Comparison of ENCODE assay signal across 8 cellular contexts in genomic region chr4:109406337-109406931, GRCh38. TPM values are rescaled to one million over a fixed set of nuclear protein-coding genes. Genes with fewer than 3 reads are reported as not detected.
DNase-seq lines count a peak whose midpoint lies in the region; ATAC-seq and TF ChIP-seq lines count a peak whose summit lies in the region.

No MANE protein-coding gene starts in this region.

- no peak overlapping the region for H3K27ac Mint-ChIP-seq in CD4-positive, alpha-beta memory T cell
- no peak overlapping the region for H3K27ac Mint-ChIP-seq in activated naive CD8-positive, alpha-beta T cell treated with anti-CD3 and anti-CD28 coated beads, Interleukin-2, amount 50 U/mL, for 24 hours
- H3K27ac Mint-ChIP-seq in T-helper 2 cell treated with Interferon-gamma antibody and Interleukin-4, amounts not matched to agents 5 μg/mL and 100 μg/mL, for 36 hours = no peak overlapping the region

- H3K36me3 ChIP-seq in CD4-positive, alpha-beta memory T cell (ENCODE audit: insufficient read depth, low read length) = no peaks in the 10 kb centered on the region
- no peaks in the 10 kb centered on the region for H3K36me3 ChIP-seq in right atrium auricular region

- no peak overlapping the region for H3K4me3 Mint-ChIP-seq in CD4-positive, alpha-beta memory T cell
- H3K4me3 Mint-ChIP-seq in activated naive CD8-positive, alpha-beta T cell treated with anti-CD3 and anti-CD28 coated beads, Interleukin-2, amount 50 U/mL, for 24 hours = no peak overlapping the region
- H3K4me3 Mint-ChIP-seq in T-helper 2 cell treated with Interferon-gamma antibody and Interleukin-4, amounts not matched to agents 5 μg/mL and 100 μg/mL, for 36 hours = no peak overlapping the region

- no peaks in the 10 kb centered on the region for H3K9me3 Mint-ChIP-seq in CD4-positive, alpha-beta memory T cell
- H3K9me3 Mint-ChIP-seq in activated naive CD8-positive, alpha-beta T cell treated with anti-CD3 and anti-CD28 coated beads, Interleukin-2, amount 50 U/mL, for 24 hours = no peaks in the 10 kb centered on the region
- H3K9me3 Mint-ChIP-seq in T-helper 2 cell treated with Interferon-gamma antibody and Interleukin-4, amounts not matched to agents 5 μg/mL and 100 μg/mL, for 36 hours = no peaks in the 10 kb centered on the region

- DNase-seq in CD4-positive, alpha-beta memory T cell = peak; percentile 35 to 51 (median 43)
- peak; percentile 10 for DNase-seq in NCI-H1694 (lab: John Stamatoyannopoulos, UW)
- DNase-seq in activated naive CD8-positive, alpha-beta T cell treated with anti-CD3 and anti-CD28 coated beads, Interleukin-2, amount 50 U/mL, for 24 hours = peak; percentile 24
- DNase-seq in right atrium auricular region (ENCODE audit: low spot score) = no peak
- DNase-seq in smooth muscle cell of the brain vasculature (ENCODE audit: low read depth, low spot score) = peak; percentile 33
- no peak for DNase-seq in T-helper 2 cell treated with Interferon-gamma antibody and Interleukin-4, amounts not matched to agents 5 μg/mL and 100 μg/mL, for 36 hours (ENCODE audit: low spot score)

- H3K27me3 ChIP-seq in CD4-positive, alpha-beta memory T cell (ENCODE audit: insufficient read depth, low read length) = no peaks in the 10 kb centered on the region
- no peaks in the 10 kb centered on the region for H3K27me3 ChIP-seq in right atrium auricular region

- CTCF ChIA-PET in CD4-positive, alpha-beta memory T cell (lab: Charles Lee; ENCODE audit: partially characterized antibody) = interaction anchor here (0.7 to 1.2 kb wide), 4 partner anchors 12 to 1388 kb away, joined by 3 to 5 read pairs (median 4); no protein-coding TSS in a partner anchor

- H3K4me3 ChIP-seq in CD4-positive, alpha-beta memory T cell (ENCODE audit: low read length in 2 of 2) = no peak overlapping the region
- H3K4me3 ChIP-seq in right atrium auricular region = no peak overlapping the region

- ATAC-seq in GM18498 (IDR thresholded peaks at IDR 0.05; ENCODE audit: unreplicated experiment) (peak; percentile 83), HG02798 (IDR thresholded peaks at IDR 0.05; ENCODE audit: poor library complexity, unreplicated experiment) (peak; percentile 88)
- ATAC-seq in activated naive CD8-positive, alpha-beta T cell treated with anti-CD3 and anti-CD28 coated beads, Interleukin-2, amount 50 U/mL, for 24 hours = peak; percentile 59

- H3K4me1 ChIP-seq in CD4-positive, alpha-beta memory T cell (ENCODE audit: insufficient read depth, low read length) = no peaks in the 10 kb centered on the region
- H3K4me1 ChIP-seq in right atrium auricular region = no peaks in the 10 kb centered on the region

- TF ChIP-seq CTCF in right atrium auricular region (IDR thresholded peaks at IDR 0.05) = peak; percentile 39 to 76

- intact Hi-C loops in CD4-positive, alpha-beta memory T cell (cut with micrococcal nuclease) = loop anchor here (1.0 to 5.0 kb wide), 2 partner anchors 1388 to 1649 kb away; no protein-coding TSS in a partner anchor

- H3K27ac ChIP-seq in CD4-positive, alpha-beta memory T cell (ENCODE audit: low read depth, low read length) = no peak overlapping the region
- no peak overlapping the region for H3K27ac ChIP-seq in right atrium auricular region

- H3K27me3 Mint-ChIP-seq in CD4-positive, alpha-beta memory T cell = peaks cover 0 to 1% of the 10 kb centered on the region in 2 donors
- peaks cover 2% of the 10 kb centered on the region for H3K27me3 Mint-ChIP-seq in activated naive CD8-positive, alpha-beta T cell treated with anti-CD3 and anti-CD28 coated beads, Interleukin-2, amount 50 U/mL, for 24 hours
- H3K27me3 Mint-ChIP-seq in T-helper 2 cell treated with Interferon-gamma antibody and Interleukin-4, amounts not matched to agents 5 μg/mL and 100 μg/mL, for 36 hours (ENCODE audit: low read depth) = peaks cover 35% of the 10 kb centered on the region

- H3K36me3 Mint-ChIP-seq in CD4-positive, alpha-beta memory T cell = no peaks in the 10 kb centered on the region
- H3K36me3 Mint-ChIP-seq in activated naive CD8-positive, alpha-beta T cell treated with anti-CD3 and anti-CD28 coated beads, Interleukin-2, amount 50 U/mL, for 24 hours (ENCODE audit: low read depth) = no peaks in the 10 kb centered on the region
- no peaks in the 10 kb centered on the region for H3K36me3 Mint-ChIP-seq in T-helper 2 cell treated with Interferon-gamma antibody and Interleukin-4, amounts not matched to agents 5 μg/mL and 100 μg/mL, for 36 hours (ENCODE audit: low read depth)

- POLR2A ChIA-PET in CD4-positive, alpha-beta memory T cell (lab: Charles Lee; ENCODE audit: partially characterized antibody) = no interaction called here

- no peaks in the 10 kb centered on the region for H3K4me1 Mint-ChIP-seq in CD4-positive, alpha-beta memory T cell
- no peaks in the 10 kb centered on the region for H3K4me1 Mint-ChIP-seq in activated naive CD8-positive, alpha-beta T cell treated with anti-CD3 and anti-CD28 coated beads, Interleukin-2, amount 50 U/mL, for 24 hours
- no peaks in the 10 kb centered on the region for H3K4me1 Mint-ChIP-seq in T-helper 2 cell treated with Interferon-gamma antibody and Interleukin-4, amounts not matched to agents 5 μg/mL and 100 μg/mL, for 36 hours (ENCODE audit: low read depth)

- H3K9me3 ChIP-seq in CD4-positive, alpha-beta memory T cell (ENCODE audit: control insufficient read depth in 1 of 2, low read length in 2 of 2) = no peaks in the 10 kb centered on the region
- no peaks in the 10 kb centered on the region for H3K9me3 ChIP-seq in right atrium auricular region

RNA-seq across cellular contexts. Expression of gene SEC24B, which starts 27.2 kb away (rescaled TPM):
- 10 to 100 TPM; 37.0 to 37.7 TPM for total RNA-seq in CD4-positive, alpha-beta memory T cell
- polyA plus RNA-seq in CD4-positive, alpha-beta memory T cell = 10 to 100 TPM; 12.1 to 27.8 TPM
- total RNA-seq in right atrium auricular region = 10 to 100 TPM; 26.3 to 27.4 TPM

Comparison
In these comparisons a context has a peak if more than half of its experiments do, and no peak if none do; other contexts are left out.
1. DNase-seq: peak in CD4-positive, alpha-beta memory T cell (5 of 5), NCI-H1694 (single experiment), activated naive CD8-positive, alpha-beta T cell treated with anti-CD3 and anti-CD28 coated beads, Interleukin-2, amount 50 U/mL, for 24 hours (single experiment) and smooth muscle cell of the brain vasculature (single experiment); none in right atrium auricular region (single experiment) and T-helper 2 cell treated with Interferon-gamma antibody and Interleukin-4, amounts not matched to agents 5 μg/mL and 100 μg/mL, for 36 hours (single experiment).
2. Peak in every context shown above with its lines, with median percentiles within 50 percentile points of each other: ATAC-seq.